In genomic region chr9:134802201-134802795, GRCh38 we compare ENCODE assay signal across 1 cellular context.
TF ChIP-seq lines count a peak whose summit lies in the region.

No MANE protein-coding gene starts in this region.

TF ChIP-seq in H1, 55 proteins besides CTCF, POLR2A, EP300 and RAD21 (continued from another document):
- TF ChIP-seq PHF8 (conservative IDR thresholded peaks at IDR 0.05; ENCODE audit: low read depth, low read length) (no peak), BACH1 (IDR thresholded peaks at IDR 0.05; ENCODE audit: low read length) (no peak), JUND (IDR thresholded peaks at IDR 0.05; ENCODE audit: low read length) (no peak), SP4 (IDR thresholded peaks at IDR 0.05; ENCODE audit: low read length) (no peak), TAF7 (optimal IDR thresholded peaks at IDR 0.05; ENCODE audit: borderline replicate concordance, low read depth, low read length) (no peak), FOSL1 (IDR thresholded peaks at IDR 0.05; ENCODE audit: insufficient read depth, low read depth, low read length) (no peak)
